20 cellular contexts compared by ENCODE assay signal in the genomic region with DNA sequence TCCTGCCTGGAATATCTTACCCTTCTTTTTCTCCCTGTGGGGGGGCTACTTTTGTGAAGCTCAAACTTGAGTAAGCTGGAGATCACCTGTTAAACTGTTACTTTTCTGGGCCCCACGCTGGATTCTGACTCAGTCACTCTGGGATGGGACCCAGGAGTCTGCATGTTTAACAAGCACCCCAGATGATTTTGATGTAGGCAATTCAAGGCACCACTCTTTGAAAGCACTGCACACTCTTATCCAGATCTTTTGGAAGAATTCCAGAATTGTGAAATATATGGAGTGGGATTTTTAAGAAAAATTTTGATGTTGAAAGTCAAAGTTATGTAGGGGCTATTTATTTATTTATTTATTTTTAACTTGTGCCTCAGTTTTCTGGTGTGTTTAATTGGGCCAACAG. TPM values are rescaled to one million over a fixed set of nuclear protein-coding genes. Genes with fewer than 3 reads are reported as not detected.
A peak's percentile ranks its signal among the peaks of the same experiment; 100 is the strongest.
DNase-seq lines count a peak whose midpoint lies in the region; ATAC-seq and TF ChIP-seq lines count a peak whose summit lies in the region.
"Had no signal": no experiment of that assay in that cellular context is flagged by ENCODE, and none has a peak within 500 bp of the region (broad histone marks: within the 10 kb centered on the region; RNA-seq: fewer than 3 reads in every experiment).

No MANE protein-coding gene starts in this region.

- H3K36me3 Mint-ChIP-seq in activated CD4-positive, alpha-beta T cell treated with anti-CD3 and anti-CD28 coated beads for 36 hours (ENCODE audit: low read depth) = no peaks in the 10 kb centered on the region
- H3K36me3 Mint-ChIP-seq: CD4-positive, alpha-beta memory T cell; IgD-negative memory B cell had no signal

- no peak overlapping the region for H3K4me3 Mint-ChIP-seq in activated CD4-positive, alpha-beta T cell treated with anti-CD3 and anti-CD28 coated beads for 36 hours
- H3K4me3 Mint-ChIP-seq: B cell; CD4-positive, alpha-beta memory T cell; IgD-negative memory B cell had no signal

- intact Hi-C loops in activated CD4-positive, alpha-beta T cell treated with anti-CD3 and anti-CD28 coated beads for 36 hours (cut with DNase I, micrococcal nuclease) = no loop called here

- peak overlapping the region; percentile 59; the same call in 1 of the 2 replicates for H3K27ac ChIP-seq in SJSA1

- TF ChIP-seq CTCF in fibroblast of the aortic adventitia (IDR thresholded peaks at IDR 0.05; ENCODE audit: insufficient read depth, low read length) = no peak

- H3K36me3 ChIP-seq in SJSA1 = no peaks in the 10 kb centered on the region

- peak; percentile 18 for DNase-seq in AG20443 (ENCODE audit: low spot score)
- DNase-seq in SJSA1 (ENCODE audit: low read depth in 1 of 2, low spot score in 2 of 2) = no peak
- peak; percentile 47 for DNase-seq in fibroblast of the aortic adventitia (ENCODE audit: low read depth)
- peak; percentile 22 for DNase-seq in renal cortical epithelial cell (ENCODE audit: low read depth)
- no peak for DNase-seq in activated CD4-positive, alpha-beta T cell treated with anti-CD3 and anti-CD28 coated beads for 36 hours
- DNase-seq in NCI-H2107 (lab: John Stamatoyannopoulos, UW) = no peak
- DNase-seq in AG08395 (ENCODE audit: low spot score) = no peak
- no peak for DNase-seq in MV-4-11 (lab: John Stamatoyannopoulos, UW)
- DNase-seq: Calu3; CD4-positive, alpha-beta memory T cell; DMS53; H7; Kasumi-1; NCI-H1417 treated with DMSO at 0.1 percent for 48 hours; NCI-H1930; NCI-H748 treated with DMSO at 0.1 percent for 48 hours had no signal

- POLR2A ChIA-PET in activated CD4-positive, alpha-beta T cell treated with anti-CD3 and anti-CD28 coated beads for 36 hours (lab: Charles Lee) = no interaction called here

- peaks cover 25% of the 10 kb centered on the region for H3K4me1 ChIP-seq in SJSA1 (replicated peaks)

- CTCF ChIA-PET in activated CD4-positive, alpha-beta T cell treated with anti-CD3 and anti-CD28 coated beads for 36 hours (lab: Charles Lee) = interaction anchor here (1.2 kb wide), 1 partner anchor 14 kb away, joined by 3 read pairs; no protein-coding TSS in a partner anchor

- H3K27me3 ChIP-seq in SJSA1 (replicated peaks) = no peaks in the 10 kb centered on the region

- no peaks in the 10 kb centered on the region for H3K9me3 Mint-ChIP-seq in activated CD4-positive, alpha-beta T cell treated with anti-CD3 and anti-CD28 coated beads for 36 hours (ENCODE audit: low read depth)
- H3K9me3 Mint-ChIP-seq: IgD-negative memory B cell had no signal

- ATAC-seq in activated CD4-positive, alpha-beta T cell treated with anti-CD3 and anti-CD28 coated beads for 36 hours = no peak

- no peak overlapping the region for H3K4me3 ChIP-seq in SJSA1
- no peak overlapping the region for H3K4me3 ChIP-seq in fibroblast of the aortic adventitia (ENCODE audit: low read depth, low read length)

- no peaks in the 10 kb centered on the region; the same call in 1 of the 2 replicates for H3K9me3 ChIP-seq in SJSA1 (replicated peaks)

- H3K4me1 Mint-ChIP-seq in activated CD4-positive, alpha-beta T cell treated with anti-CD3 and anti-CD28 coated beads for 36 hours = no peaks in the 10 kb centered on the region
- H3K4me1 Mint-ChIP-seq: B cell, IgD-negative memory B cell had no signal

- peaks cover 4% of the 10 kb centered on the region for H3K27me3 Mint-ChIP-seq in activated CD4-positive, alpha-beta T cell treated with anti-CD3 and anti-CD28 coated beads for 36 hours

- no peak overlapping the region for H3K27ac Mint-ChIP-seq in activated CD4-positive, alpha-beta T cell treated with anti-CD3 and anti-CD28 coated beads for 36 hours
- H3K27ac Mint-ChIP-seq: B cell; CD4-positive, alpha-beta memory T cell; IgD-negative memory B cell had no signal

RNA-seq across cellular contexts. Expression of a gene that starts 46.3 kb away (rescaled TPM):
- total RNA-seq in SJSA1 (2014; rRNA removed; shearing (Covaris generic)) = 0.16 and 0.68 TPM in 2 replicates
- 0.63 and 6.1 TPM in 2 replicates for total RNA-seq in fibroblast of the aortic adventitia (ENCODE audit: low replicate concordance)
- total RNA-seq in renal cortical epithelial cell = 0.35 TPM in 1 of 2 replicates, not detected in the other
- not detected for total RNA-seq in activated CD4-positive, alpha-beta T cell treated with anti-CD3 and anti-CD28 coated beads for 36 hours
- total RNA-seq: B cell; Calu3; CD4-positive, alpha-beta memory T cell; H7; HT1080; NCI-H460 had no signal

Comparison
In these comparisons a context has a peak if more than half of its experiments do, and no peak if none do; other contexts are left out.
1. DNase-seq: peak in AG20443 (single experiment), fibroblast of the aortic adventitia (single experiment) and renal cortical epithelial cell (single experiment); none in SJSA1 (0 of 2), activated CD4-positive, alpha-beta T cell treated with anti-CD3 and anti-CD28 coated beads for 36 hours (single experiment), NCI-H2107 (single experiment), AG08395 (single experiment) and MV-4-11 (single experiment).